Comparison of ENCODE assay signal across 15 cellular contexts in the genomic region with DNA sequence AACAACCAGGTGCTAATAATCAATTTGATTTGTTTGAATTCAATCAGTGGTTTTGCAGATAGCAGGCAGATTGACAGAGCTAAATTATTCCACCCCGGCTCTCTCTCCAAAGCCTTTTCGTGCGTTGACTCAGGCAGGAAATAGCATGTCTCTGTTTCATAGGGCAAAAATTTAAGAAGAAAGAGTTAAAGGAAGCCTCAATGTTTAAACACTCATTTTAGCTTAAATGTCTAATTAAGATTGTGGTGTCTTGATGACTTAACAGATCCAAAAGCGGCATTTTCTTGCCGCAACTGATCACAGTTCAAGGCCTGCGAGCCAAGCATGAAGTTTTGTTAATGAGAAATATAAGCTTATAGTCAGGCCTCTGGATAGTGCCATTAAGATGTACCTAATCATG.
"Had no signal": no experiment of that assay in that cellular context is flagged by ENCODE, and none has a peak within 500 bp of the region (broad histone marks: within the 10 kb centered on the region; RNA-seq: fewer than 3 reads in every experiment).

No MANE protein-coding gene starts in this region.

- H3K4me3 Mint-ChIP-seq: activated CD4-positive, alpha-beta T cell treated with anti-CD3 and anti-CD28 coated beads, Interleukin-2, amount 10 ng/mL, durations not matched to agents 7 days and 5 days; activated T-helper 1 cell treated with anti-CD3 and anti-CD28 coated beads, Interleukin-12 subunit alpha, Interleukin-12 subunit beta, Interleukin-2, Interleukin-4 antibody, amounts not matched to agents 30 ng/mL and 10 ng/mL and 1 ng/mL, durations not matched to agents 14 hours and 24 hours and 36 hours; mesothelial cell of epicardium; stimulated activated naive CD8-positive, alpha-beta T cell treated with anti-CD3 and anti-CD28 coated beads, Interleukin-15, Interleukin-2, amounts not matched to agents 100 ng/mL and 50 ng/mL, for 24 hours; type B pancreatic cell had no signal

- H3K9me3 Mint-ChIP-seq: mesothelial cell of epicardium had no signal

- H3K4me3 ChIP-seq: dorsolateral prefrontal cortex, lung, psoas muscle, right lobe of liver had no signal

- H3K4me1 Mint-ChIP-seq: activated CD4-positive, alpha-beta T cell treated with anti-CD3 and anti-CD28 coated beads, Interleukin-2, amount 10 ng/mL, durations not matched to agents 7 days and 5 days had no signal

- H3K27ac Mint-ChIP-seq: activated CD4-positive, alpha-beta T cell treated with anti-CD3 and anti-CD28 coated beads, Interleukin-2, amount 10 ng/mL, durations not matched to agents 7 days and 5 days; activated T-helper 1 cell treated with anti-CD3 and anti-CD28 coated beads, Interleukin-12 subunit alpha, Interleukin-12 subunit beta, Interleukin-2, Interleukin-4 antibody, amounts not matched to agents 30 ng/mL and 10 ng/mL and 1 ng/mL, durations not matched to agents 14 hours and 24 hours and 36 hours; mesothelial cell of epicardium; stimulated activated naive CD8-positive, alpha-beta T cell treated with anti-CD3 and anti-CD28 coated beads, Interleukin-15, Interleukin-2, amounts not matched to agents 100 ng/mL and 50 ng/mL, for 24 hours had no signal

- H3K36me3 Mint-ChIP-seq: mesothelial cell of epicardium, type B pancreatic cell had no signal

- FAIRE-seq: islet of Langerhans had no signal

- H3K27me3 Mint-ChIP-seq: activated CD4-positive, alpha-beta T cell treated with anti-CD3 and anti-CD28 coated beads, Interleukin-2, amount 10 ng/mL, durations not matched to agents 7 days and 5 days; stimulated activated naive CD8-positive, alpha-beta T cell treated with anti-CD3 and anti-CD28 coated beads, Interleukin-15, Interleukin-2, amounts not matched to agents 100 ng/mL and 50 ng/mL, for 24 hours had no signal

- DNase-seq: activated CD4-positive, alpha-beta T cell treated with anti-CD3 and anti-CD28 coated beads, Interleukin-2, amount 10 ng/mL, durations not matched to agents 7 days and 5 days; activated CD4-positive, CD25-positive, alpha-beta regulatory T cell; activated CD8-positive, alpha-beta memory T cell treated with anti-CD3 and anti-CD28 coated beads for 24 hours; activated naive CD4-positive, alpha-beta T cell treated with Interleukin-2 at 50 U/mL for 16 hours; aorta; dorsolateral prefrontal cortex; erythroblast; psoas muscle; right lobe of liver had no signal
